In genomic region chr1:212565079-212565478, GRCh38 we compare ENCODE assay signal across 22 cellular contexts. TPM values are rescaled to one million over a fixed set of nuclear protein-coding genes. Genes with fewer than 3 reads are reported as not detected.
DNase-seq lines count a peak whose midpoint lies in the region; ATAC-seq, FAIRE-seq and TF ChIP-seq lines count a peak whose summit lies in the region.
"Had no signal": no experiment of that assay in that cellular context is flagged by ENCODE, and none has a peak within 500 bp of the region (broad histone marks: within the 10 kb centered on the region; RNA-seq: fewer than 3 reads in every experiment).

No MANE protein-coding gene starts in this region.

- H3K79me2 ChIP-seq in K562 (ENCODE audit: control insufficient read depth, insufficient read depth, low read length) = no peaks in the 10 kb centered on the region

- WGBS in K562 (ENCODE audit: insufficient coverage, low coverage, missing lambda C conversion rate) = 16% methylated on average over 4 of the region's 4 CpGs

- TF ChIP-seq EP300 in K562 (IDR thresholded peaks at IDR 0.05; ENCODE audit: low read length) = no peak

- H3K4me2 ChIP-seq in K562 (ENCODE audit: insufficient read depth, low read length) = no peak overlapping the region

- no TSS peak for BruUV-seq in K562 (replicated peaks; lab: Mats Ljungman, UMichigan)

- POLR2A ChIA-PET in CD8-positive, alpha-beta T cell (lab: Charles Lee) = interaction anchor here (0.6 kb wide), 1 partner anchor 263 kb away, joined by 4 read pairs; no protein-coding TSS in a partner anchor
- POLR2A ChIA-PET in K562 (lab: Yijun Ruan, JAX) = interaction anchor here (0.6 kb wide), 1 partner anchor 40 kb away, joined by 3 read pairs; no protein-coding TSS in a partner anchor

- H3K27ac ChIP-seq in CD8-positive, alpha-beta T cell (ENCODE audit: low read depth, low read length) = no peak overlapping the region
- no peak overlapping the region for H3K27ac ChIP-seq in K562 (ENCODE audit: extremely low read depth, low read depth, low read length)
- H3K27ac ChIP-seq: prostate gland, SK-N-MC, skin epidermis had no signal

- no peaks in the 10 kb centered on the region for H3K36me3 ChIP-seq in CD8-positive, alpha-beta T cell (ENCODE audit: insufficient read depth, low read length)
- H3K36me3 ChIP-seq in K562 (ENCODE audit: control insufficient read depth, insufficient read depth, low read length) = no peaks in the 10 kb centered on the region
- H3K36me3 ChIP-seq: prostate gland had no signal

- H3K36me3 Mint-ChIP-seq in CD8-positive, alpha-beta T cell = peaks cover 4% of the 10 kb centered on the region
- no peaks in the 10 kb centered on the region for H3K36me3 Mint-ChIP-seq in nephron (ENCODE audit: low read depth)

- H3K9me3 ChIP-seq in CD8-positive, alpha-beta T cell (ENCODE audit: low read length) = no peaks in the 10 kb centered on the region
- H3K9me3 ChIP-seq in K562 (replicated peaks; ENCODE audit: control insufficient read depth, insufficient read depth, low read depth, low read length) = no peaks in the 10 kb centered on the region
- H3K9me3 ChIP-seq: prostate gland had no signal

- H3K4me3 Mint-ChIP-seq in CD8-positive, alpha-beta T cell = peak overlapping the region; percentile 56
- peak overlapping the region; percentile 1 to 52 (median 41) for H3K4me3 Mint-ChIP-seq in nephron

- no peak for TF ChIP-seq CTCF in CD8-positive, alpha-beta T cell (IDR thresholded peaks at IDR 0.05)
- TF ChIP-seq CTCF in K562 (IDR thresholded peaks at IDR 0.05 in 2 of 3, conservative IDR thresholded peaks at IDR 0.05 in 1 of 3; ENCODE audit: insufficient read depth in 2 of 3, low read depth in 1 of 3, low read length in 3 of 3) (no peak), nephron (IDR thresholded peaks at IDR 0.05; ENCODE audit: unreplicated experiment in 3 of 3) (no peak)

- in situ Hi-C loops in K562 (cut with MboI) = no loop called here

- TF ChIP-seq RAD21 in K562 (CRISPR knock-in tag; conservative IDR thresholded peaks at IDR 0.05 in 1 of 2, IDR thresholded peaks at IDR 0.05 in 1 of 2) = no peak

- TF ChIP-seq POLR2A in K562 (conservative IDR thresholded peaks at IDR 0.05) = no peak

- no peak overlapping the region for H3K4me3 ChIP-seq in CD8-positive, alpha-beta T cell (ENCODE audit: low read depth, low read length)
- no peak overlapping the region for H3K4me3 ChIP-seq in K562
- H3K4me3 ChIP-seq: prostate gland, SK-N-MC, skin epidermis had no signal

- no peak overlapping the region for H2AFZ ChIP-seq in K562 (ENCODE audit: low read depth, low read length)

- H3K27ac Mint-ChIP-seq in CD8-positive, alpha-beta T cell = no peak overlapping the region
- H3K27ac Mint-ChIP-seq in nephron = no peak overlapping the region

- H3K9me1 ChIP-seq in K562 (ENCODE audit: control insufficient read depth, insufficient read depth, low read length) = no peaks in the 10 kb centered on the region

- DNase-seq in DMS53 (lab: John Stamatoyannopoulos, UW) (peak; percentile 64), DMS53 treated with DMSO at 0.1 percent for 48 hours (lab: John Stamatoyannopoulos, UW; ENCODE audit: unreplicated experiment) (no peak), K562 (ENCODE audit: extremely low read depth in 1 of 4, low spot score in 3 of 4) (no peak), COLO829 (ENCODE audit: low spot score) (no peak), NCI-H82 (lab: John Stamatoyannopoulos, UW) (no peak), GDM1 (lab: John Stamatoyannopoulos, UW) (no peak)
- DNase-seq in CD8-positive, alpha-beta T cell = no peak
- DNase-seq: 8988T; activated gamma-delta T cell; AML-193; left cardiac atrium; NCI-H1092 treated with DMSO at 0.1 percent for 48 hours; NCI-H2081; NCI-H446; NK-92 treated with Interleukin-12 subunit alpha and Interleukin-12 subunit beta, amount 100 ng/mL, for 24 hours; stimulated activated CD4-positive, alpha-beta T cell treated with anti-CD3 and anti-CD28 coated beads, Interleukin-2, amount 100 ng/mL, for 24 hours; T-helper 9 cell had no signal

- peaks cover 8% of the 10 kb centered on the region for H3K9me3 Mint-ChIP-seq in CD8-positive, alpha-beta T cell
- H3K9me3 Mint-ChIP-seq in nephron = no peaks in the 10 kb centered on the region

- no peak for ATAC-seq in CD8-positive, alpha-beta T cell
- no peak for ATAC-seq in K562
- ATAC-seq: left cardiac atrium had no signal

- peaks cover 7% of the 10 kb centered on the region for H3K4me1 ChIP-seq in CD8-positive, alpha-beta T cell (ENCODE audit: insufficient read depth, low read length)
- peaks cover under 1 to 13% of the 10 kb centered on the region in 2 experiments; a peak in 4 of 5 replicates for H3K4me1 ChIP-seq in K562 (replicated peaks in 1 of 2; ENCODE audit: control insufficient read depth in 2 of 2, insufficient read depth in 2 of 2, low read length in 2 of 2)
- H3K4me1 ChIP-seq: prostate gland had no signal

- H3K9ac ChIP-seq in K562 (ENCODE audit: insufficient read depth in 1 of 2, low read depth in 2 of 2, low read length in 2 of 2) = no peak overlapping the region

- intact Hi-C loops in CD8-positive, alpha-beta T cell (cut with DNase I, micrococcal nuclease) = no loop called here
- intact Hi-C loops in K562 (cut with micrococcal nuclease) = no loop called here

- H3K4me1 Mint-ChIP-seq in CD8-positive, alpha-beta T cell (ENCODE audit: low read depth) = peaks cover 16% of the 10 kb centered on the region
- peaks cover 22% of the 10 kb centered on the region for H3K4me1 Mint-ChIP-seq in nephron

- no peaks in the 10 kb centered on the region for H4K20me1 ChIP-seq in K562 (replicated peaks; ENCODE audit: control insufficient read depth, insufficient read depth, low read length)

- CTCF ChIA-PET in CD8-positive, alpha-beta T cell (lab: Charles Lee) = no interaction called here
- CTCF ChIA-PET in K562 (lab: Yijun Ruan, JAX; ENCODE audit: low intra/inter-chr PET ratio) = no interaction called here

- H3K27me3 Mint-ChIP-seq in CD8-positive, alpha-beta T cell (ENCODE audit: low read depth) = no peaks in the 10 kb centered on the region
- H3K27me3 Mint-ChIP-seq in nephron (ENCODE audit: low read depth) = peaks cover 4% of the 10 kb centered on the region

- no peaks in the 10 kb centered on the region for H3K27me3 ChIP-seq in CD8-positive, alpha-beta T cell (ENCODE audit: insufficient read depth, low read length)
- H3K27me3 ChIP-seq in K562 (ENCODE audit: control insufficient read depth in 2 of 2, insufficient read depth in 2 of 2, low read length in 2 of 2) = peaks cover 4 to 15% of the 10 kb centered on the region in 2 experiments; a peak in 4 of 5 replicates

- no peak for FAIRE-seq in K562 (lab: Jason Lieb, UNC)
- FAIRE-seq: D721Med had no signal

TF ChIP-seq in K562, 482 proteins besides CTCF, POLR2A, EP300 and RAD21:
- TF ChIP-seq, protein P1, sequence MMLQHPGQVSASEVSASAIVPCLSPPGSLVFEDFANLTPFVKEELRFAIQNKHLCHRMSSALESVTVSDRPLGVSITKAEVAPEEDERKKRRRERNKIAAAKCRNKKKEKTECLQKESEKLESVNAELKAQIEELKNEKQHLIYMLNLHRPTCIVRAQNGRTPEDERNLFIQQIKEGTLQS (IDR thresholded peaks at IDR 0.05) = peak; percentile 82
- TF ChIP-seq, protein P1 (CRISPR knock-in tag; conservative IDR thresholded peaks at IDR 0.05) = no peak
- no peak for TF ChIP-seq DNMT1 (IDR thresholded peaks at IDR 0.05)
- TF ChIP-seq MEIS2 (IDR thresholded peaks at IDR 0.05; ENCODE audit: partially characterized antibody) = peak; percentile 63
- TF ChIP-seq CTBP1 (IDR thresholded peaks at IDR 0.05; ENCODE audit: borderline replicate concordance) = 0 out of 2 replicates have a peak, but pooled peaks have one; percentile 25
- TF ChIP-seq KDM1A (IDR thresholded peaks at IDR 0.05) = no peak
- TF ChIP-seq DACH1 (IDR thresholded peaks at IDR 0.05; ENCODE audit: partially characterized antibody) = peak; percentile 10
- peak; percentile 50 for TF ChIP-seq PKNOX1 (IDR thresholded peaks at IDR 0.05)
- TF ChIP-seq JUN (IDR thresholded peaks at IDR 0.05; ENCODE audit: borderline replicate concordance, low read depth, low read length) = peak; percentile 56; the same call in 1 of the 2 replicates
- no peak for TF ChIP-seq JUN (CRISPR knock-in tag; IDR thresholded peaks at IDR 0.05; ENCODE audit: borderline replicate concordance)
- peak; percentile 50; the same call in 1 of the 2 replicates for TF ChIP-seq ATF7 (IDR thresholded peaks at IDR 0.05)

RNA-seq across cellular contexts. Expression of gene ATF3, which starts 43.5 kb away (rescaled TPM):
- 10 to 100 TPM in 1 of 2 experiments, 1 to 10 TPM in 1; 8.9 to 10.4 TPM for total RNA-seq in CD8-positive, alpha-beta T cell
- total RNA-seq in K562 (2011; cell fraction: chromatin; rRNA removed; ENCODE audit: low replicate concordance) = 31.4 and 31.5 TPM in 2 replicates
- total RNA-seq in K562 (2011; cell fraction: nucleolus; rRNA removed) = 21.5 and 24.3 TPM in 2 replicates
- total RNA-seq in K562 (2011; cell fraction: nucleoplasm; rRNA removed) = 32.1 and 39.3 TPM in 2 replicates
- total RNA-seq in K562 (2014; rRNA removed) (17.2 and 19.8 TPM in 2 replicates), K562 (2014; rRNA removed; fragmentation: Illumina TruSeq; extraction: Trizol) (25.9 and 32.7 TPM in 2 replicates), K562 (2015; rRNA removed; fragmentation: Illumina TruSeq; extraction: Trizol) (2.9 and 3.5 TPM in 2 replicates), K562 (2021) (21.8 and 27.6 TPM in 2 replicates)
- polyA plus RNA-seq in K562 (2011; rRNA removed) (12.0 and 13.2 TPM in 2 replicates), K562 (2014; fragmentation: Illumina TruSeq; extraction: Trizol) (27.6 and 32.0 TPM in 2 replicates), K562 (2014; fragmentation: Nextera tagmentation; extraction: Ambion mirVana) (1 to 10 TPM; 6.1 to 6.8 TPM), K562 (2014; rRNA removed) (26.2 and 28.2 TPM in 2 replicates)
- polyA plus RNA-seq in K562 (2011; cell fraction: cytosol; rRNA removed) = 5.6 and 9.8 TPM in 2 replicates
- polyA plus RNA-seq in K562 (2011; cell fraction: nucleus; rRNA removed) = 15.2 and 16.0 TPM in 2 replicates
- polyA plus RNA-seq in K562 (2012) = 10.8 and 39.2 TPM in 2 replicates
- polyA minus RNA-seq in K562 (2011; rRNA and poly(A)+ RNA removed) = 12.2 and 14.3 TPM in 2 replicates
- polyA minus RNA-seq in K562 (2011; cell fraction: cytosol; rRNA and poly(A)+ RNA removed) = 4.9 and 7.1 TPM in 2 replicates
- polyA minus RNA-seq in K562 (2011; cell fraction: nucleus; rRNA and poly(A)+ RNA removed) = 14.4 and 22.3 TPM in 2 replicates
